ENCODE assay signal across 1 cellular context in the genomic region with DNA sequence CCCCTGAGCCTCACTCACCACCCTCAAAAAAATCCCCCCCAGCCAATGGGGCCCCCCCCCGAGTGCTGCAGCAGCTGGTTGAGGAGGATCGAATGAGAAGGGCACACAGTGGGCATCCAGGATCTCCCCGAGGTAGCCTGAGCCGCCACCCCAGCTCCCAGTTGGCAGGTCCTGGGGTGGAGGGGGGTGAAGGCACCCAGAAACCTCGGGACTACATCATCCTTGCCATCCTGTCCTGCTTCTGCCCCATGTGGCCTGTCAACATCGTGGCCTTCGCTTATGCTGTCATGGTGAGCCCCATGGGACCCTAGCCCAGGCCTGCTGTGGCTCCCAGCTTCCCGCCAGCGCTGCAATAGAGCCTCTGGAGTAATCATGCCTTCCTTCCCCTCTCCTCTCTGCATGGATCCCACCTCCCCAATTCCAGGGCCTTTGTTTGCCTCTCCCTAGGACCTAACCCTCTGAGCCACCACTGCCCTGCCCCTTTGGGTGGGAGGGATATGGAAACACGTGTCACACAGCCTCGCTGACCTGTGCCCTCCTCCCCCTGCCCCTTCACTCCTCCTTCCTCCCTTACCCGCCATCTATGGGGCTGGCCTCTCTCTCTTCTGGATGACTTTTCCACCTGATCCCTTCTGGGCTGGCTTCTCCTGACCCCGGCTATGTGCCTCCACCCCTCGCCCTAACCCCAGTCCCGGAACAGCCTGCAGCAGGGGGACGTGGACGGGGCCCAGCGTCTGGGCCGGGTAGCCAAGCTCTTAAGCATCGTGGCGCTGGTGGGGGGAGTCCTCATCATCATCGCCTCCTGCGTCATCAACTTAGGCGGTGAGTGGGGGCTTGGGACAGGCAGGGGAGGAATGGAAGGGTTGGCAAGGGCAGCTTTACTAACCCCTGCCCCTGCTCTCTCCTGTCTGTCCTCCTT.
TF ChIP-seq lines count a peak whose summit lies in the region.

No MANE protein-coding gene starts in this region.

TF ChIP-seq in neural cell, 6 proteins besides CTCF, POLR2A, EP300 and RAD21 (continued from another document):
- TF ChIP-seq EZH2 (IDR thresholded peaks at IDR 0.05; ENCODE audit: borderline replicate concordance, insufficient read depth, low read length, poor library complexity, severe bottlenecking) (no peak), TAF1 (IDR thresholded peaks at IDR 0.05; ENCODE audit: low read depth) (no peak)
